Comparison of ENCODE assay signal across 22 cellular contexts in the genomic region with DNA sequence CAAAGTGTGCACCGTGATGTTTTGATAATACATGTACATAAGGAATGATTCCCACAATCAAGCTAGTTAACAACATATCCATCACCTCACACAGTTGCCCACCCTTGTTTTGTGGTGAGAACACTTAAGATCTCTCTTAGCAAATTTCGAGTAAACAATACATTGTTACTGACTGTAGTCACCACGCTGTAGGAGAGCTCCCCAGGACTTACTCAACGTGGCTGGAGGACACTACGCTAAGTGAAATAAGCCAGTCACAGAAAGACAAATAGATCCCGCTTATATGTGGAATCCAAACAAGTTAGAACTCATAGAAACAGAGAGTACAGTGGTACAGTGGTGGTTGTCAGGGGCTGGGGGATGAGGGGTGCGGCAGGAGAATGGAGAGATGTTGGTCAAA. TPM values are rescaled to one million over a fixed set of nuclear protein-coding genes. Genes with fewer than 3 reads are reported as not detected.
DNase-seq lines count a peak whose midpoint lies in the region; ATAC-seq, FAIRE-seq and TF ChIP-seq lines count a peak whose summit lies in the region.
"Had no signal": no experiment of that assay in that cellular context is flagged by ENCODE, and none has a peak within 500 bp of the region (broad histone marks: within the 10 kb centered on the region; RNA-seq: fewer than 3 reads in every experiment).

No MANE protein-coding gene starts in this region.

- H3K36me3 ChIP-seq in HEK293 (ENCODE audit: control insufficient read depth in 2 of 2, insufficient read depth in 1 of 2, low read length in 2 of 2): peaks cover 6 to 14% of the 10 kb centered on the region in 2 experiments; a peak in 2 of 3 replicates
- no peaks in the 10 kb centered on the region for H3K36me3 ChIP-seq in osteoblast (ENCODE audit: insufficient read depth, low read length)
- H3K36me3 ChIP-seq in naive thymus-derived CD4-positive, alpha-beta T cell (ENCODE audit: control insufficient read depth in 2 of 3, insufficient read depth in 3 of 3, low read length in 3 of 3): no peaks in the 10 kb centered on the region
- H3K36me3 ChIP-seq in colonic mucosa: no peaks in the 10 kb centered on the region
- H3K36me3 ChIP-seq: BE2C had no signal

- peaks cover under 1 to 20% (median 12%) of the 10 kb centered on the region in 5 donors for H3K36me3 Mint-ChIP-seq in naive thymus-derived CD4-positive, alpha-beta T cell

- no peaks in the 10 kb centered on the region for H3K4me1 ChIP-seq in HEK293 (ENCODE audit: control insufficient read depth, insufficient read depth, low read length)
- peaks cover 1% of the 10 kb centered on the region for H3K4me1 ChIP-seq in osteoblast (ENCODE audit: insufficient read depth, low read length)
- H3K4me1 ChIP-seq in naive thymus-derived CD4-positive, alpha-beta T cell (ENCODE audit: control insufficient read depth in 2 of 2, insufficient read depth in 2 of 2, low read length in 2 of 2): peaks cover 0 to 6% of the 10 kb centered on the region in 2 donors
- H3K4me1 ChIP-seq in colonic mucosa: no peaks in the 10 kb centered on the region
- H3K4me1 ChIP-seq: BE2C had no signal

- H3K27me3 Mint-ChIP-seq in naive thymus-derived CD4-positive, alpha-beta T cell: no peaks in the 10 kb centered on the region
- H3K27me3 Mint-ChIP-seq: CD4-positive, CD25-positive, alpha-beta regulatory T cell; CD8-positive, alpha-beta memory T cell had no signal

- no peak overlapping the region for H2AFZ ChIP-seq in osteoblast (ENCODE audit: low read length)

- H3K27ac ChIP-seq in HEK293 (ENCODE audit: extremely low read depth, low read depth, low read length) (no peak overlapping the region), osteoblast (ENCODE audit: low read depth, low read length) (no peak overlapping the region), colonic mucosa (no peak overlapping the region)
- H3K27ac ChIP-seq in naive thymus-derived CD4-positive, alpha-beta T cell (ENCODE audit: low read depth, low read length): no peak overlapping the region

- FAIRE-seq in GM12891 (lab: Jason Lieb, UNC): peak; percentile 47
- FAIRE-seq: A204.1, G401.6, GM19239, H1 had no signal

- H3K9ac ChIP-seq in colonic mucosa (ENCODE audit: low read depth in 2 of 2, low read length in 2 of 2): no peak overlapping the region

- H3K27me3 ChIP-seq in osteoblast (ENCODE audit: insufficient read depth, low read length) (no peaks in the 10 kb centered on the region), colonic mucosa (no peaks in the 10 kb centered on the region)
- H3K27me3 ChIP-seq in naive thymus-derived CD4-positive, alpha-beta T cell (ENCODE audit: control insufficient read depth in 2 of 2, insufficient read depth in 2 of 2, low read length in 2 of 2): no peaks in the 10 kb centered on the region
- H3K27me3 ChIP-seq: BE2C had no signal

- no peak overlapping the region for H3K4me3 Mint-ChIP-seq in naive thymus-derived CD4-positive, alpha-beta T cell
- H3K4me3 Mint-ChIP-seq: CD4-positive, CD25-positive, alpha-beta regulatory T cell; CD8-positive, alpha-beta memory T cell; H9 had no signal

- CTCF ChIA-PET in HEK293 (lab: Yijun Ruan, JAX): interaction anchor here (1.2 kb wide), 1 partner anchor 11 kb away, joined by 4 read pairs; no protein-coding TSS in a partner anchor
- CTCF ChIA-PET in naive thymus-derived CD4-positive, alpha-beta T cell (lab: Charles Lee): no interaction called here

- POLR2A ChIA-PET in HEK293 (lab: Yijun Ruan, JAX): no interaction called here
- POLR2A ChIA-PET in naive thymus-derived CD4-positive, alpha-beta T cell (lab: Charles Lee): no interaction called here

- intact Hi-C loops in naive thymus-derived CD4-positive, alpha-beta T cell (cut with micrococcal nuclease): no loop called here
- intact Hi-C loops in colonic mucosa (cut with DNase I): no loop called here

- H4K20me1 ChIP-seq in osteoblast (ENCODE audit: insufficient read depth, low read length): peaks cover 22% of the 10 kb centered on the region

- H3K79me2 ChIP-seq in osteoblast (ENCODE audit: insufficient read depth, low read length): no peaks in the 10 kb centered on the region

- H3K4me3 ChIP-seq in HEK293 (ENCODE audit: low read depth, low read length) (no peak overlapping the region), osteoblast (ENCODE audit: insufficient read depth, low read length) (no peak overlapping the region), colonic mucosa (no peak overlapping the region)
- no peak overlapping the region for H3K4me3 ChIP-seq in naive thymus-derived CD4-positive, alpha-beta T cell (ENCODE audit: low read length)

- no peak for TF ChIP-seq CTCF in HEK293 (tag by site-specific recombination; IDR thresholded peaks at IDR 0.05)
- TF ChIP-seq CTCF in osteoblast (IDR thresholded peaks at IDR 0.05; ENCODE audit: extremely low read depth, low read depth, low read length): no peak
- TF ChIP-seq CTCF in colonic mucosa (IDR thresholded peaks at IDR 0.05): no peak

- H3K9me3 Mint-ChIP-seq in naive thymus-derived CD4-positive, alpha-beta T cell: peaks cover 0 to 10% (median 3%) of the 10 kb centered on the region in 11 donors

- peak overlapping the region in 2 of 9 donors; percentile 38 to 64 for H3K27ac Mint-ChIP-seq in naive thymus-derived CD4-positive, alpha-beta T cell
- H3K27ac Mint-ChIP-seq: CD4-positive, CD25-positive, alpha-beta regulatory T cell had no signal

- peaks cover 0 to 10% (median 0%) of the 10 kb centered on the region in 7 donors for H3K4me1 Mint-ChIP-seq in naive thymus-derived CD4-positive, alpha-beta T cell

- no peak overlapping the region for H3K4me2 ChIP-seq in osteoblast (ENCODE audit: insufficient read depth, low read length)

- no peak for TF ChIP-seq POLR2A in GM12891 (IDR thresholded peaks at IDR 0.05; ENCODE audit: low read depth, low read length)

- DNase-seq in GM12891 (ENCODE audit: insufficient read length, low spot score) (no peak), ecto neural progenitor cell (ENCODE audit: low spot score) (peak; percentile 3), osteoblast (ENCODE audit: insufficient read length, low spot score, missing footprints) (peak; percentile 2), colonic mucosa (no peak)
- DNase-seq in naive thymus-derived CD4-positive, alpha-beta T cell: no peak
- DNase-seq: ACHN; BE2C; C1 segment of cervical spinal cord; CD4-positive, CD25-positive, alpha-beta regulatory T cell; CD8-positive, alpha-beta memory T cell; COR-L47; DMS 273 treated with DMSO at 0.1 percent for 48 hours; DMS53; DND-41; EL; H9 had no signal

- no peak for ATAC-seq in naive thymus-derived CD4-positive, alpha-beta T cell
- ATAC-seq in GM18520 (IDR thresholded peaks at IDR 0.05; ENCODE audit: unreplicated experiment): no peak

- H3K9me3 ChIP-seq in HEK293 (ENCODE audit: control insufficient read depth, insufficient read depth, low read depth, low read length) (no peaks in the 10 kb centered on the region), osteoblast (ENCODE audit: low read depth, low read length) (no peaks in the 10 kb centered on the region), colonic mucosa (no peaks in the 10 kb centered on the region)
- no peaks in the 10 kb centered on the region for H3K9me3 ChIP-seq in naive thymus-derived CD4-positive, alpha-beta T cell (ENCODE audit: control insufficient read depth in 2 of 3, low read length in 3 of 3)
- H3K9me3 ChIP-seq: BE2C had no signal

TF ChIP-seq in GM12891, 5 proteins besides CTCF, POLR2A, EP300 and RAD21:
- TF ChIP-seq POLR2AphosphoS5 (IDR thresholded peaks at IDR 0.05; ENCODE audit: low read depth, low read length) (no peak), POU2F2 (IDR thresholded peaks at IDR 0.05; ENCODE audit: low read depth, low read length) (no peak), PAX5 (IDR thresholded peaks at IDR 0.05; ENCODE audit: insufficient read depth, low read length, severe bottlenecking) (no peak)

TF ChIP-seq in HEK293, 187 proteins besides CTCF, POLR2A, EP300 and RAD21:
- TF ChIP-seq, protein P1, sequence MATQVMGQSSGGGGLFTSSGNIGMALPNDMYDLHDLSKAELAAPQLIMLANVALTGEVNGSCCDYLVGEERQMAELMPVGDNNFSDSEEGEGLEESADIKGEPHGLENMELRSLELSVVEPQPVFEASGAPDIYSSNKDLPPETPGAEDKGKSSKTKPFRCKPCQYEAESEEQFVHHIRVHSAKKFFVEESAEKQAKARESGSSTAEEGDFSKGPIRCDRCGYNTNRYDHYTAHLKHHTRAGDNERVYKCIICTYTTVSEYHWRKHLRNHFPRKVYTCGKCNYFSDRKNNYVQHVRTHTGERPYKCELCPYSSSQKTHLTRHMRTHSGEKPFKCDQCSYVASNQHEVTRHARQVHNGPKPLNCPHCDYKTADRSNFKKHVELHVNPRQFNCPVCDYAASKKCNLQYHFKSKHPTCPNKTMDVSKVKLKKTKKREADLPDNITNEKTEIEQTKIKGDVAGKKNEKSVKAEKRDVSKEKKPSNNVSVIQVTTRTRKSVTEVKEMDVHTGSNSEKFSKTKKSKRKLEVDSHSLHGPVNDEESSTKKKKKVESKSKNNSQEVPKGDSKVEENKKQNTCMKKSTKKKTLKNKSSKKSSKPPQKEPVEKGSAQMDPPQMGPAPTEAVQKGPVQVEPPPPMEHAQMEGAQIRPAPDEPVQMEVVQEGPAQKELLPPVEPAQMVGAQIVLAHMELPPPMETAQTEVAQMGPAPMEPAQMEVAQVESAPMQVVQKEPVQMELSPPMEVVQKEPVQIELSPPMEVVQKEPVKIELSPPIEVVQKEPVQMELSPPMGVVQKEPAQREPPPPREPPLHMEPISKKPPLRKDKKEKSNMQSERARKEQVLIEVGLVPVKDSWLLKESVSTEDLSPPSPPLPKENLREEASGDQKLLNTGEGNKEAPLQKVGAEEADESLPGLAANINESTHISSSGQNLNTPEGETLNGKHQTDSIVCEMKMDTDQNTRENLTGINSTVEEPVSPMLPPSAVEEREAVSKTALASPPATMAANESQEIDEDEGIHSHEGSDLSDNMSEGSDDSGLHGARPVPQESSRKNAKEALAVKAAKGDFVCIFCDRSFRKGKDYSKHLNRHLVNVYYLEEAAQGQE (tag by site-specific recombination; IDR thresholded peaks at IDR 0.05): no peak
- TF ChIP-seq HOXC10 (CRISPR knock-in tag; IDR thresholded peaks at IDR 0.05) (no peak), ZNF146 (tag by site-specific recombination; IDR thresholded peaks at IDR 0.05) (no peak), SETDB1 (IDR thresholded peaks at IDR 0.05; ENCODE audit: insufficient read length, low read length) (peak; percentile 79), ZNF114 (tag by site-specific recombination; IDR thresholded peaks at IDR 0.05) (no peak), ZNF791 (tag by site-specific recombination; IDR thresholded peaks at IDR 0.05) (no peak)

RNA-seq across cellular contexts. Expression of a gene that starts 24.8 kb away (rescaled TPM):
- 13.7 TPM for polyA plus RNA-seq in GM12891 (2012; ENCODE audit: low read depth, missing spikeins)
- total RNA-seq in osteoblast (23.5 and 28.9 TPM in 2 replicates), colonic mucosa (1 to 10 TPM; 4.5 to 7.7 TPM)
- 10 to 100 TPM in 1 of 5 experiments, 1 to 10 TPM in 4; 6.4 to 15.3 (median 7.0) TPM for total RNA-seq in naive thymus-derived CD4-positive, alpha-beta T cell
- 1 to 10 TPM; 2.8 to 3.9 TPM for polyA plus RNA-seq in naive thymus-derived CD4-positive, alpha-beta T cell

Comparison
In these comparisons a context has a peak if more than half of its experiments do, and no peak if none do; other contexts are left out.
1. DNase-seq: peak in ecto neural progenitor cell (single experiment) and osteoblast (single experiment); none in GM12891 (single experiment), naive thymus-derived CD4-positive, alpha-beta T cell (0 of 9) and colonic mucosa (single experiment).